ENCODE assay signal across 12 cellular contexts in genomic region chr11:123381817-123382554, GRCh38. TPM values are rescaled to one million over a fixed set of nuclear protein-coding genes. Genes with fewer than 3 reads are reported as not detected.
A peak's percentile ranks its signal among the peaks of the same experiment; 100 is the strongest.
DNase-seq lines count a peak whose midpoint lies in the region; ATAC-seq and TF ChIP-seq lines count a peak whose summit lies in the region.
"Had no signal": no experiment of that assay in that cellular context is flagged by ENCODE, and none has a peak within 500 bp of the region (broad histone marks: within the 10 kb centered on the region; RNA-seq: fewer than 3 reads in every experiment).

No MANE protein-coding gene starts in this region.

- H3K9me3 ChIP-seq in right atrium auricular region (no peaks in the 10 kb centered on the region), hepatocyte (ENCODE audit: low read depth) (no peaks in the 10 kb centered on the region)
- H3K9me3 ChIP-seq: neutrophil, upper lobe of right lung had no signal

- no peaks in the 10 kb centered on the region for H3K79me2 ChIP-seq in hepatocyte

- H3K4me1 ChIP-seq in right atrium auricular region (no peaks in the 10 kb centered on the region), hepatocyte (ENCODE audit: insufficient read depth) (no peaks in the 10 kb centered on the region)
- H3K4me1 ChIP-seq: upper lobe of right lung had no signal

- H2AFZ ChIP-seq in hepatocyte = no peak overlapping the region

- WGBS in hepatocyte (ENCODE audit: low lambda C conversion rate, missing lambda C conversion rate) = 91% methylated on average over 4 of the region's 4 CpGs

- no peaks in the 10 kb centered on the region for H4K20me1 ChIP-seq in hepatocyte (ENCODE audit: insufficient read depth, poor library complexity, severe bottlenecking)

- ATAC-seq in HG03103 (IDR thresholded peaks at IDR 0.05; ENCODE audit: low read depth, unreplicated experiment) = peak; percentile 54
- ATAC-seq: upper lobe of right lung had no signal

- no peaks in the 10 kb centered on the region for H3K9me2 ChIP-seq in hepatocyte (replicated peaks; ENCODE audit: insufficient read depth)

- TF ChIP-seq CTCF in right atrium auricular region (IDR thresholded peaks at IDR 0.05) (no peak), hepatocyte (IDR thresholded peaks at IDR 0.05; ENCODE audit: poor library complexity) (no peak)

- H3K36me3 ChIP-seq in right atrium auricular region = no peaks in the 10 kb centered on the region
- no peaks in the 10 kb centered on the region for H3K36me3 ChIP-seq in hepatocyte (replicated peaks; ENCODE audit: insufficient read depth, low read depth)
- H3K36me3 ChIP-seq: neutrophil, upper lobe of right lung had no signal

- no peak overlapping the region for H3K4me3 ChIP-seq in right atrium auricular region
- no peak overlapping the region for H3K4me3 ChIP-seq in hepatocyte
- H3K4me3 ChIP-seq: upper lobe of right lung had no signal

- H3K4me2 ChIP-seq in hepatocyte = no peak overlapping the region

- peak; percentile 54 for DNase-seq in stimulated activated naive CD4-positive, alpha-beta T cell treated with Interleukin-2 at 50 U/mL for 16 hours (lab: John Stamatoyannopoulos, UW)
- no peak for DNase-seq in stimulated activated naive CD4-positive, alpha-beta T cell (lab: John Stamatoyannopoulos, UW)
- peak; percentile 17 for DNase-seq in activated T-helper 9 cell treated with anti-CD3 and anti-CD28 coated beads, Interleukin-2, amount 50 U/mL, for 16 hours (ENCODE audit: low read depth)
- DNase-seq in right atrium auricular region (ENCODE audit: low spot score) (no peak), hepatocyte (ENCODE audit: low spot score) (no peak), GOT3 (lab: John Stamatoyannopoulos, UW) (no peak), NCI-H2227 (lab: John Stamatoyannopoulos, UW; ENCODE audit: unreplicated experiment) (no peak)
- DNase-seq: amniotic stem cell, HCEC 1CT, upper lobe of right lung had no signal

- H3K27ac ChIP-seq in right atrium auricular region (no peak overlapping the region), hepatocyte (no peak overlapping the region)
- H3K27ac ChIP-seq: neutrophil, upper lobe of right lung had no signal

- H3K27me3 ChIP-seq in right atrium auricular region = no peaks in the 10 kb centered on the region
- H3K27me3 ChIP-seq in hepatocyte = no peaks in the 10 kb centered on the region
- H3K27me3 ChIP-seq: upper lobe of right lung had no signal

RNA-seq across cellular contexts. Expression of gene GRAMD1B, which starts 48.1 kb away (rescaled TPM):
- total RNA-seq in right atrium auricular region = 1 to 10 TPM; 3.1 to 3.8 TPM
- 18.3 and 20.4 TPM in 2 replicates for total RNA-seq in hepatocyte
- polyA plus RNA-seq in hepatocyte = 8.2 and 9.0 TPM in 2 replicates

Comparison
In these comparisons a context has a peak if more than half of its experiments do, and no peak if none do; other contexts are left out.
1. DNase-seq: peak in stimulated activated naive CD4-positive, alpha-beta T cell treated with Interleukin-2 at 50 U/mL for 16 hours (single experiment) and activated T-helper 9 cell treated with anti-CD3 and anti-CD28 coated beads, Interleukin-2, amount 50 U/mL, for 16 hours (single experiment); none in stimulated activated naive CD4-positive, alpha-beta T cell (0 of 6), right atrium auricular region (single experiment), hepatocyte (single experiment), GOT3 (single experiment) and NCI-H2227 (single experiment).